8 cellular contexts compared by ENCODE assay signal in the genomic region with DNA sequence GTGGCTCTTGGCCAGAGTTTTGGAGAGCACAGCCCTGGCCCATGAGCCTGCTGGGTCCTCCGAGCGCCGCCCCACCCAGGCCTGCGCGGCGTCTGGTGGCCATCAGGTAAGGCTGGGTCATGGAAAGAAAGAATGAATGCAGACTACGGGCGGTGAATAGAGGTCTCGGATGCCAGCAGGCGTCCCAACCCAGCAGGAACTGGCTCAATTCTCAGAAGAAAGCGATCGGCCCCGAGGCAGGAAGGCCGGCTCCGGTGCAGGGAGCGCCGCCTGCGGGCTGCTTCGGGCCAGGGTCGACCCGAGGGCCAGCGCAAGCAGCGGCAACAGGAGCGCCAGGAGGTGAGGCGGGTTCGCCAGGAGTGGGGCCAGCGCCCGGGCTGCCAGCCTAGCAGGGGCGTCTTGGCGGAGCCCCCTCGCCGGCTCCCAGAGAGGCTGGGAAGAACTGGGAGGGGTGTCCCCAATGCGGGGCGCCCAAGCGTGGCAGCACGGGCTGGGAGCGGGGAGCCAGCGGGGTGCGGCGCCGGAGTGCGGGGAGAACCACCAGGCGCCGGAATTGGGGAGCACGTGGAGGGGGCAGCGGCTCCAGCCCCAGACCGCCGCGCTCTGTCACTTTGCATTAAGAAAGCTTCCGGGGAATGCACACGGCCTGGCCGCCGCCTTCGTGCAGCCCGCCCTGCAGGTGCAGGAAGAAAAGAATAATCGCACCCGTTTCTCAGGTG. TPM values are rescaled to one million over a fixed set of nuclear protein-coding genes. Genes with fewer than 3 reads are reported as not detected.
DNase-seq lines count a peak whose midpoint lies in the region; ATAC-seq, FAIRE-seq and TF ChIP-seq lines count a peak whose summit lies in the region.
"Had no signal": no experiment of that assay in that cellular context is flagged by ENCODE, and none has a peak within 500 bp of the region (broad histone marks: within the 10 kb centered on the region; RNA-seq: fewer than 3 reads in every experiment).

No MANE protein-coding gene starts in this region.

- intact Hi-C loops in MCF 10A (cut with micrococcal nuclease), result no loop called here

- no peak for ATAC-seq in GM21367 (IDR thresholded peaks at IDR 0.05; ENCODE audit: unreplicated experiment)
- ATAC-seq in GM18867 (IDR thresholded peaks at IDR 0.05; ENCODE audit: unreplicated experiment), result no peak

- H3K27ac Mint-ChIP-seq in MCF 10A (ENCODE audit: low read depth, unreplicated experiment), result peak overlapping the region; percentile 74
- H3K27ac Mint-ChIP-seq: natural killer cell treated with Interleukin-12 subunit alpha and Interleukin-12 subunit beta and Interleukin-15 and Interleukin-18, amount 100 ng/mL, for 72 hours had no signal

- peaks cover 14% of the 10 kb centered on the region for H3K9me3 ChIP-seq in mesodermal cell (ENCODE audit: control insufficient read depth, low read length)

- no peaks in the 10 kb centered on the region for H3K4me1 ChIP-seq in mesodermal cell (ENCODE audit: control insufficient read depth, insufficient read depth, low read length, poor library complexity, severe bottlenecking)

- H3K36me3 ChIP-seq in GM06990 (ENCODE audit: control insufficient read depth, insufficient read depth, low read length) (no peaks in the 10 kb centered on the region), mesodermal cell (ENCODE audit: control insufficient read depth, insufficient read depth, low read length) (no peaks in the 10 kb centered on the region)

- H3K4me3 ChIP-seq in GM06990 (replicated peaks; ENCODE audit: low read depth, low read length) (0 out of 2 replicates have a peak overlapping the region, but pooled peaks have one; percentile 19), mesodermal cell (ENCODE audit: extremely low read depth, insufficient read depth, low read length, poor library complexity, severe bottlenecking) (peak overlapping the region; percentile 35)

- H3K27ac ChIP-seq in mesodermal cell (ENCODE audit: low read depth, low read length, severe bottlenecking), result no peak overlapping the region

- BruUV-seq in MCF 10A (replicated peaks; lab: Mats Ljungman, UMichigan), result no TSS peak

- DNase-seq in GM06990 (ENCODE audit: extremely low read depth, insufficient read length), result peak; percentile 34
- DNase-seq in NCI-H146 (lab: John Stamatoyannopoulos, UW), result peak; percentile 86
- peak; percentile 41 for DNase-seq in MCF 10A (ENCODE audit: unreplicated experiment)
- DNase-seq in GM19239 (ENCODE audit: insufficient read length, low spot score), result no peak

- peak overlapping the region; percentile 75 for H3K4me3 Mint-ChIP-seq in MCF 10A (ENCODE audit: unreplicated experiment)
- H3K4me3 Mint-ChIP-seq: natural killer cell treated with Interleukin-12 subunit alpha and Interleukin-12 subunit beta and Interleukin-15 and Interleukin-18, amount 100 ng/mL, for 72 hours had no signal

- 3% methylated on average over 46 to 48 of the region's 57 CpGs for WGBS in mesodermal cell (ENCODE audit: insufficient coverage in 2 of 2), 2 experiments

- POLR2A ChIA-PET in MCF 10A (lab: Yijun Ruan, JAX), result interaction anchor here (0.8 to 1.2 kb wide), 2 partner anchors 17 to 273 kb away, joined by 3 to 4 read pairs; no protein-coding TSS in a partner anchor

- peaks cover 36% of the 10 kb centered on the region for H3K4me1 Mint-ChIP-seq in MCF 10A (ENCODE audit: insufficient read depth, unreplicated experiment)

- CTCF ChIA-PET in MCF 10A (lab: Yijun Ruan, JAX), result interaction anchor here (0.6 to 1.8 kb wide), 5 partner anchors 11 to 124 kb away, joined by 3 to 6 read pairs (median 4); no protein-coding TSS in a partner anchor

- H3K27me3 Mint-ChIP-seq in MCF 10A (ENCODE audit: insufficient read depth, unreplicated experiment), result no peaks in the 10 kb centered on the region

- no peaks in the 10 kb centered on the region for H3K36me3 Mint-ChIP-seq in MCF 10A (ENCODE audit: insufficient read depth, unreplicated experiment)

- FAIRE-seq in GM19239 (lab: Jason Lieb, UNC), result no peak

- TF ChIP-seq CTCF in GM06990 (IDR thresholded peaks at IDR 0.05; ENCODE audit: insufficient read depth, low read length, poor library complexity, severe bottlenecking) (peak; percentile 41), MCF 10A (IDR thresholded peaks at IDR 0.05; ENCODE audit: unreplicated experiment) (peak; percentile 32)

- no peaks in the 10 kb centered on the region for H3K9me3 Mint-ChIP-seq in MCF 10A (ENCODE audit: unreplicated experiment)

- H3K27me3 ChIP-seq in GM06990 (replicated peaks; ENCODE audit: control insufficient read depth, insufficient read depth, low read length), result no peaks in the 10 kb centered on the region; the same call in 1 of the 2 replicates

RNA-seq across cellular contexts. Expression of gene TMC5, which starts 7.1 kb away (rescaled TPM):
- 0.10 and 0.16 TPM in 2 replicates for total RNA-seq in MCF 10A (2022)
- 2.0 TPM for polyA plus RNA-seq in mesodermal cell (2013, experiment 1 of 2)
- polyA plus RNA-seq in mesodermal cell (2013, experiment 2 of 2), result 2.1 TPM
- total RNA-seq: natural killer cell treated with Interleukin-12 subunit alpha and Interleukin-12 subunit beta and Interleukin-15 and Interleukin-18, amount 100 ng/mL, for 72 hours had no signal
